In the genomic region with DNA sequence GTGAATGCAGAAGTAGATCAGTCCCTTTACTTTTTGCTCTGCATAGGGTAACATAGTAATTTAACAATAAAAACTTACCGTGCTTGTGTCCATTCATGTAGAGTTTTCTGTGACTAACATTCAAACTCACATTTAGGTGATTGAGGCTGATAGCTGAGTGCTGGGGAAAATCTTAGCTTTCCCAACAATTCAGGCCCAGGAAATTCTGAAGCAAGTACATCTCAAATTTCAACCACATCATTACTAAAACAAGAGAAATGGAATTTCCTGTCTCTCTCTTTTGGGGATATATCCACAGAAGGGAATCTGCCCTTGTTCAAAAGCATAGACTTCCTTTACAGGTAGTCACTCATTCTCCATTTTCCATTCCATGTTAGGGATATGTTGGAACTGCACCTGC, we compare ENCODE assay signal across 18 cellular contexts. TPM values are rescaled to one million over a fixed set of nuclear protein-coding genes. Genes with fewer than 3 reads are reported as not detected.
DNase-seq lines count a peak whose midpoint lies in the region; ATAC-seq and TF ChIP-seq lines count a peak whose summit lies in the region.
"Had no signal": no experiment of that assay in that cellular context is flagged by ENCODE, and none has a peak within 500 bp of the region (broad histone marks: within the 10 kb centered on the region; RNA-seq: fewer than 3 reads in every experiment).

No MANE protein-coding gene starts in this region.

- CTCF ChIA-PET in AG04450 (lab: Charles Lee): interaction anchor here (0.5 kb wide), 1 partner anchor 107 kb away, joined by 3 read pairs; no protein-coding TSS in a partner anchor

- TF ChIP-seq CTCF in AG04450 (IDR thresholded peaks at IDR 0.05; ENCODE audit: low read depth, low read length): no peak

- no peaks in the 10 kb centered on the region for H3K36me3 ChIP-seq in HAP-1 (replicated peaks)
- H3K36me3 ChIP-seq: pancreas had no signal

- no peak overlapping the region; the same call in 1 of the 2 replicates for H3K4me3 ChIP-seq in AG04450 (ENCODE audit: low read depth, low read length)
- H3K4me3 ChIP-seq in HAP-1: no peak overlapping the region
- H3K4me3 ChIP-seq: pancreas had no signal

- peaks cover 0 to 1% of the 10 kb centered on the region in 2 donors for H3K36me3 Mint-ChIP-seq in activated T-cell treated with anti-CD3 and anti-CD28 coated beads, Interleukin-2, amount 50 U/mL, for 72 hours (ENCODE audit: insufficient read depth in 2 of 2)

- no peak overlapping the region for H3K27ac Mint-ChIP-seq in activated T-cell treated with anti-CD3 and anti-CD28 coated beads, Interleukin-2, amount 50 U/mL, for 72 hours
- H3K27ac Mint-ChIP-seq: immature natural killer cell had no signal

- POLR2A ChIA-PET in AG04450 (lab: Yijun Ruan, JAX): no interaction called here

- peak; percentile 41 for DNase-seq in AG04450 (ENCODE audit: low read depth, low spot score)
- peak; percentile 2 for DNase-seq in HPDE6-E6E7 (ENCODE audit: extremely low spot score)
- DNase-seq in astrocyte of the hippocampus (ENCODE audit: low read depth, low spot score): peak; percentile 57
- DNase-seq in iris pigment epithelial cell (ENCODE audit: low read depth): peak; percentile 91
- no peak for DNase-seq in NCI-H146 (lab: John Stamatoyannopoulos, UW)
- DNase-seq in HAP-1 (ENCODE audit: low spot score in 2 of 2): no peak
- DNase-seq in activated T-cell treated with anti-CD3 and anti-CD28 coated beads, Interleukin-2, amount 50 U/mL, for 72 hours: no peak
- no peak for DNase-seq in GF-D8 (lab: John Stamatoyannopoulos, UW)
- DNase-seq: AML-193; DMS 273 treated with DMSO at 0.1 percent for 48 hours; immature natural killer cell; NCI-H187 treated with DMSO at 0.1 percent for 48 hours; NCI-H526; pancreas; stimulated activated CD4-positive, alpha-beta T cell treated with anti-CD3 and anti-CD28 coated beads, Interleukin-15, amount 100 ng/mL, for 24 hours; T-helper 9 cell had no signal

- no peaks in the 10 kb centered on the region for H3K9me3 ChIP-seq in AG04450 (ENCODE audit: control insufficient read depth, insufficient read depth, low read length)
- H3K9me3 ChIP-seq in HAP-1: no peaks in the 10 kb centered on the region
- H3K9me3 ChIP-seq: pancreas had no signal

- no peaks in the 10 kb centered on the region for H3K27me3 ChIP-seq in AG04450 (ENCODE audit: control insufficient read depth, insufficient read depth, low read length)
- no peaks in the 10 kb centered on the region for H3K27me3 ChIP-seq in HAP-1 (ENCODE audit: low read depth)
- H3K27me3 ChIP-seq: pancreas had no signal

- H3K27me3 Mint-ChIP-seq in activated T-cell treated with anti-CD3 and anti-CD28 coated beads, Interleukin-2, amount 50 U/mL, for 72 hours (ENCODE audit: low read depth): no peaks in the 10 kb centered on the region

- no peak for ATAC-seq in activated T-cell treated with anti-CD3 and anti-CD28 coated beads, Interleukin-2, amount 50 U/mL, for 72 hours (replicated peaks in 1 of 2)
- ATAC-seq: pancreas had no signal

- no peak overlapping the region for H3K27ac ChIP-seq in AG04450 (ENCODE audit: low read depth, low read length)
- H3K27ac ChIP-seq: pancreas had no signal

- in situ Hi-C loops in HAP-1 (cut with MboI; ENCODE audit: low sequenced_read_pairs): no loop called here

- peaks cover 0 to 2% of the 10 kb centered on the region in 2 donors for H3K9me3 Mint-ChIP-seq in activated T-cell treated with anti-CD3 and anti-CD28 coated beads, Interleukin-2, amount 50 U/mL, for 72 hours
- H3K9me3 Mint-ChIP-seq: immature natural killer cell had no signal

- H3K4me1 ChIP-seq in HAP-1: no peaks in the 10 kb centered on the region
- H3K4me1 ChIP-seq: pancreas had no signal

- no peak overlapping the region for H3K4me3 Mint-ChIP-seq in activated T-cell treated with anti-CD3 and anti-CD28 coated beads, Interleukin-2, amount 50 U/mL, for 72 hours
- H3K4me3 Mint-ChIP-seq: immature natural killer cell had no signal

- no peaks in the 10 kb centered on the region for H3K4me1 Mint-ChIP-seq in activated T-cell treated with anti-CD3 and anti-CD28 coated beads, Interleukin-2, amount 50 U/mL, for 72 hours (ENCODE audit: low read depth)
- H3K4me1 Mint-ChIP-seq: immature natural killer cell had no signal

RNA-seq across cellular contexts. Expression of a gene that starts 33.1 kb away (rescaled TPM):
- polyA plus RNA-seq in AG04450 (2011; rRNA removed): not detected in 2 replicates
- polyA minus RNA-seq in AG04450 (2011; rRNA and poly(A)+ RNA removed): not detected in 2 replicates
- total RNA-seq in activated T-cell treated with anti-CD3 and anti-CD28 coated beads, Interleukin-2, amount 50 U/mL, for 72 hours: not detected
- total RNA-seq: mononuclear cell, pancreas, temporal lobe had no signal
- polyA plus RNA-seq: immature natural killer cell, pancreas had no signal

Comparison
In these comparisons a context has a peak if more than half of its experiments do, and no peak if none do; other contexts are left out.
1. DNase-seq: peak in AG04450 (single experiment), HPDE6-E6E7 (single experiment), astrocyte of the hippocampus (single experiment) and iris pigment epithelial cell (single experiment); none in NCI-H146 (single experiment), HAP-1 (0 of 2), activated T-cell treated with anti-CD3 and anti-CD28 coated beads, Interleukin-2, amount 50 U/mL, for 72 hours (0 of 2) and GF-D8 (single experiment).